Comparison of ENCODE assay signal across 1 cellular context in genomic region chr10:6044651-6045599, GRCh38.
TF ChIP-seq lines count a peak whose summit lies in the region.

No MANE protein-coding gene starts in this region.

TF ChIP-seq in GM12878, 131 proteins besides CTCF, POLR2A, EP300 and RAD21 (continued from another document and continues in another):
- TF ChIP-seq TARDBP (IDR thresholded peaks at IDR 0.05; ENCODE audit: borderline replicate concordance) (no peak), ZNF622 (IDR thresholded peaks at IDR 0.05) (no peak), IKZF1 (conservative IDR thresholded peaks at IDR 0.05) (peak; percentile 51), IRF5 (IDR thresholded peaks at IDR 0.05; ENCODE audit: borderline replicate concordance) (no peak), BACH1 (IDR thresholded peaks at IDR 0.05; ENCODE audit: borderline replicate concordance) (no peak), NFXL1 (IDR thresholded peaks at IDR 0.05; ENCODE audit: borderline replicate concordance) (no peak), RB1 (IDR thresholded peaks at IDR 0.05; ENCODE audit: borderline replicate concordance) (no peak), HCFC1 (IDR thresholded peaks at IDR 0.05; ENCODE audit: low read length) (no peak), ZBTB4 (CRISPR knock-in tag; IDR thresholded peaks at IDR 0.05) (no peak), POU2F2 (IDR thresholded peaks at IDR 0.05; ENCODE audit: borderline replicate concordance, low read depth, low read length) (no peak), IKZF2 (IDR thresholded peaks at IDR 0.05) (peak; percentile 56 to 61), NRF1 (conservative IDR thresholded peaks at IDR 0.05; ENCODE audit: low read depth, low read length) (no peak), JUND (IDR thresholded peaks at IDR 0.05; ENCODE audit: low read depth, low read length) (no peak), RAD51 (IDR thresholded peaks at IDR 0.05) (no peak), CHD2 (IDR thresholded peaks at IDR 0.05; ENCODE audit: borderline replicate concordance, low read depth, low read length) (no peak), TCF12 (IDR thresholded peaks at IDR 0.05; ENCODE audit: low read depth, low read length) (0 out of 2 replicates have a peak, but pooled peaks have one; percentile 3), ZNF592 (IDR thresholded peaks at IDR 0.05) (no peak), BHLHE40 (IDR thresholded peaks at IDR 0.05; ENCODE audit: borderline replicate concordance in 1 of 2, low read depth in 2 of 2, low read length in 1 of 2) (0 out of 4 replicates have a peak, but pooled peaks of 1 of the 2 experiments have one; percentile 3), E4F1 (IDR thresholded peaks at IDR 0.05; ENCODE audit: borderline replicate concordance, partially characterized antibody) (no peak), RUNX3 (IDR thresholded peaks at IDR 0.05; ENCODE audit: low read length) (peak; percentile 93), SIN3A (IDR thresholded peaks at IDR 0.05; ENCODE audit: low read depth, low read length) (no peak), TCF3 (IDR thresholded peaks at IDR 0.05; ENCODE audit: borderline replicate concordance, insufficient read depth, low read depth, low read length) (no peak), ZSCAN29 (IDR thresholded peaks at IDR 0.05) (no peak), MEF2A (IDR thresholded peaks at IDR 0.05; ENCODE audit: insufficient read depth, low read depth, low read length) (no peak), SMAD1 (IDR thresholded peaks at IDR 0.05; ENCODE audit: low read depth, partially characterized antibody) (no peak), EED (IDR thresholded peaks at IDR 0.05; ENCODE audit: low read depth) (peak; percentile 57), BCL11A (IDR thresholded peaks at IDR 0.05; ENCODE audit: low read depth, low read length) (no peak; the same call in 1 of the 2 replicates), BCL3 (IDR thresholded peaks at IDR 0.05; ENCODE audit: borderline replicate concordance, insufficient read depth, low read depth, low read length, poor library complexity, severe bottlenecking) (no peak), REST (IDR thresholded peaks at IDR 0.05; ENCODE audit: low read depth, low read length) (no peak), MXI1 (IDR thresholded peaks at IDR 0.05; ENCODE audit: low read depth, low read length) (no peak), FOXM1 (IDR thresholded peaks at IDR 0.05; ENCODE audit: low read depth, low read length) (peak; percentile 26; the same call in 1 of the 2 replicates), EGR1 (IDR thresholded peaks at IDR 0.05; ENCODE audit: borderline replicate concordance in 1 of 2, low read depth in 2 of 2, low read length in 2 of 2) (peak in 1 of 2 experiments; percentile 18; a peak in 1 of 3 replicates), STAT3 (IDR thresholded peaks at IDR 0.05; ENCODE audit: low read depth, low read length) (no peak), NBN (IDR thresholded peaks at IDR 0.05) (0 out of 2 replicates have a peak, but pooled peaks have one; percentile 32), NFIC (IDR thresholded peaks at IDR 0.05; ENCODE audit: low read depth, low read length) (peak; percentile 70), NFYA (IDR thresholded peaks at IDR 0.05; ENCODE audit: borderline replicate concordance, low read depth, low read length) (no peak), PML (IDR thresholded peaks at IDR 0.05; ENCODE audit: low read length) (no peak), YBX1 (IDR thresholded peaks at IDR 0.05) (no peak), ZBTB33 (IDR thresholded peaks at IDR 0.05) (no peak), POLR2AphosphoS2 (IDR thresholded peaks at IDR 0.05; ENCODE audit: low read depth, low read length) (no peak), ATF3 (IDR thresholded peaks at IDR 0.05; ENCODE audit: borderline replicate concordance, extremely low read depth, low read depth, low read length) (no peak), E2F4 (IDR thresholded peaks at IDR 0.05; ENCODE audit: low read depth, low read length) (no peak), ZZZ3 (IDR thresholded peaks at IDR 0.05; ENCODE audit: control insufficient read depth, insufficient read length, low read depth) (no peak)
